Comparison of ENCODE assay signal across 1 cellular context in genomic region chr3:129576514-129577345, GRCh38.
TF ChIP-seq lines count a peak whose summit lies in the region.

No MANE protein-coding gene starts in this region.

TF ChIP-seq in HepG2, 621 proteins besides CTCF, POLR2A, EP300 and RAD21 (continued from another document and continues in another):
- TF ChIP-seq ZBTB40 (IDR thresholded peaks at IDR 0.05) (no peak), ZBTB40 (CRISPR knock-in tag; IDR thresholded peaks at IDR 0.05) (no peak), SOX5 (CRISPR knock-in tag; IDR thresholded peaks at IDR 0.05; ENCODE audit: borderline replicate concordance) (peak; percentile 39; the same call in 1 of the 2 replicates), TGIF2 (CRISPR knock-in tag; IDR thresholded peaks at IDR 0.05) (no peak), SMC3 (IDR thresholded peaks at IDR 0.05; ENCODE audit: low read length) (no peak), SALL1 (CRISPR knock-in tag; IDR thresholded peaks at IDR 0.05) (peak; percentile 99), ELF1 (CRISPR knock-in tag; IDR thresholded peaks at IDR 0.05) (peak; percentile 52), ZNF878 (CRISPR knock-in tag; IDR thresholded peaks at IDR 0.05) (no peak), SOX6 (IDR thresholded peaks at IDR 0.05) (no peak), SOX6 (CRISPR knock-in tag; IDR thresholded peaks at IDR 0.05) (peak; percentile 42; the same call in 1 of the 2 replicates), ZFX (CRISPR knock-in tag; IDR thresholded peaks at IDR 0.05; ENCODE audit: low read depth) (peak; percentile 57; the same call in 1 of the 2 replicates), DMAP1 (CRISPR knock-in tag; IDR thresholded peaks at IDR 0.05) (no peak), EHMT2 (IDR thresholded peaks at IDR 0.05; ENCODE audit: borderline replicate concordance, low read depth, low read length) (no peak), CREBL2 (CRISPR knock-in tag; IDR thresholded peaks at IDR 0.05; ENCODE audit: borderline replicate concordance) (no peak), ZNF564 (CRISPR knock-in tag; IDR thresholded peaks at IDR 0.05) (no peak), ZNF354B (CRISPR knock-in tag; IDR thresholded peaks at IDR 0.05) (no peak), RBM22 (optimal IDR thresholded peaks at IDR 0.05; ENCODE audit: low read length) (no peak), ZNF652 (CRISPR knock-in tag; IDR thresholded peaks at IDR 0.05; ENCODE audit: borderline replicate concordance, low read depth) (no peak), SRSF1 (optimal IDR thresholded peaks at IDR 0.05; ENCODE audit: low read depth, low read length) (no peak), PCBP2 (optimal IDR thresholded peaks at IDR 0.05; ENCODE audit: low read depth, low read length, poor library complexity, severe bottlenecking) (no peak), ATF4 (CRISPR knock-in tag; IDR thresholded peaks at IDR 0.05) (no peak), TP53 (CRISPR knock-in tag; conservative IDR thresholded peaks at IDR 0.05) (no peak), CHD4 (IDR thresholded peaks at IDR 0.05; ENCODE audit: borderline replicate concordance, low read length) (no peak), MED1 (CRISPR knock-in tag; IDR thresholded peaks at IDR 0.05) (peak; percentile 75), MYC (CRISPR knock-in tag; IDR thresholded peaks at IDR 0.05; ENCODE audit: borderline replicate concordance) (0 out of 2 replicates have a peak, but pooled peaks have one; percentile 25), ZBTB49 (CRISPR knock-in tag; IDR thresholded peaks at IDR 0.05; ENCODE audit: borderline replicate concordance) (no peak), ZZZ3 (CRISPR knock-in tag; IDR thresholded peaks at IDR 0.05; ENCODE audit: borderline replicate concordance) (0 out of 2 replicates have a peak, but pooled peaks have one; percentile 32), TOE1 (CRISPR knock-in tag; IDR thresholded peaks at IDR 0.05) (no peak), SAP130 (CRISPR knock-in tag; IDR thresholded peaks at IDR 0.05; ENCODE audit: low read depth) (peak; percentile 63), PAXIP1 (CRISPR knock-in tag; conservative IDR thresholded peaks at IDR 0.05) (peak; percentile 68), ZNF431 (CRISPR knock-in tag; IDR thresholded peaks at IDR 0.05; ENCODE audit: borderline replicate concordance, low read depth) (no peak), ELK4 (CRISPR knock-in tag; IDR thresholded peaks at IDR 0.05; ENCODE audit: borderline replicate concordance) (no peak), REPIN1 (CRISPR knock-in tag; IDR thresholded peaks at IDR 0.05; ENCODE audit: borderline replicate concordance, low read depth) (no peak), ZNF501 (CRISPR knock-in tag; IDR thresholded peaks at IDR 0.05) (peak; percentile 66; the same call in 1 of the 2 replicates), NR2F6 (IDR thresholded peaks at IDR 0.05) (no peak), NR2F6 (CRISPR knock-in tag; IDR thresholded peaks at IDR 0.05) (peak; percentile 20; the same call in 1 of the 2 replicates), MBD4 (IDR thresholded peaks at IDR 0.05; ENCODE audit: borderline replicate concordance, low read length) (no peak), GFI1 (CRISPR knock-in tag; IDR thresholded peaks at IDR 0.05; ENCODE audit: borderline replicate concordance) (no peak), NCOA2 (CRISPR knock-in tag; IDR thresholded peaks at IDR 0.05) (peak; percentile 43; the same call in 1 of the 2 replicates), ETV5 (CRISPR knock-in tag; IDR thresholded peaks at IDR 0.05; ENCODE audit: borderline replicate concordance) (peak; percentile 86), ZNF792 (CRISPR knock-in tag; IDR thresholded peaks at IDR 0.05) (no peak), SUZ12 (IDR thresholded peaks at IDR 0.05; ENCODE audit: low read depth, low read length) (no peak), SYNCRIP (IDR thresholded peaks at IDR 0.05; ENCODE audit: insufficient read depth, low read depth, low read length) (no peak), HDAC6 (IDR thresholded peaks at IDR 0.05; ENCODE audit: low read depth, low read length) (no peak), CSRNP1 (CRISPR knock-in tag; IDR thresholded peaks at IDR 0.05) (no peak), JUNB (CRISPR knock-in tag; IDR thresholded peaks at IDR 0.05; ENCODE audit: borderline replicate concordance) (no peak)
